ENCODE assay signal across 26 cellular contexts in the genomic region with DNA sequence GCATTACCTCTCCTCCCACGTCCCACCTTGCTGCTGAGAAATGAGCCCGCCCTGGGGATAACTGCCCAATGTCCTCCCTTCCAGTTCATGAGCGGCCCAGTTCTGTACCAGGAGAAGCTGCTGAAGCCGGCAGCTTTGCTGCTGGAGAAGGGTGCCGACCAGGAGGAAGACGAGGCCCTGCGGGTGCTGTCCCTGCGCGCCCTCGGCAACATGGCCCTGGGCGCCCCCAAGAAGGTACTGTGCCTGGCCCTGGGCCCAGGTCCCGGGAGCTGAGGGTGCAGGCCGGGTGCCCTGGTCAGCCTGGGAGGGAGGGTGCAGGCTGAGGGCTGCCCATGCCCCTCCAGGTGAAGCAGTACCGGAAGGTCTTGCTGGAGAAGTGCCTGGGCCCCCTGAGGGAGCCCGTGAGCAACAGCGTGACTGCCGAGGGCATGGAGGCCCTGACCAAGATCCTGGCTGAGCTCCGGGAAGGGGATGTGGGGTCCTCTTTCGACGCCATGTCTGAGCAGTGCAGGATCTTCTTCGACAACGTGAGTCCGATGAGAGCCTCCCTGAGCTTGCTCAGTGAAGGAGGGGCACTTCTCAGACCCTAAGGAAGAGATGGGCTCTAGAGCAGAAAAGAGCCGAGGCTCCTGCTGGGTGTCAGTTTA. TPM values are rescaled to one million over a fixed set of nuclear protein-coding genes. Genes with fewer than 3 reads are reported as not detected.
DNase-seq lines count a peak whose midpoint lies in the region; ATAC-seq and TF ChIP-seq lines count a peak whose summit lies in the region.
"Had no signal": no experiment of that assay in that cellular context is flagged by ENCODE, and none has a peak within 500 bp of the region (broad histone marks: within the 10 kb centered on the region; RNA-seq: fewer than 3 reads in every experiment).

No MANE protein-coding gene starts in this region.

- no peak overlapping the region for H3K4me3 ChIP-seq in Peyer's patch
- H3K4me3 ChIP-seq in CD8-positive, alpha-beta T cell (ENCODE audit: low read depth, low read length), result no peak overlapping the region
- H3K4me3 ChIP-seq: breast epithelium, lung, skin epidermis had no signal

- no peaks in the 10 kb centered on the region for H3K4me1 Mint-ChIP-seq in activated T-cell treated with anti-CD3 and anti-CD28 coated beads, Interleukin-2, amount 50 U/mL, for 24 hours (ENCODE audit: low read depth)
- H3K4me1 Mint-ChIP-seq in CD8-positive, alpha-beta T cell (ENCODE audit: low read depth), result no peaks in the 10 kb centered on the region

- CTCF ChIA-PET in CD8-positive, alpha-beta T cell (lab: Charles Lee), result no interaction called here

- POLR2A ChIA-PET in CD8-positive, alpha-beta T cell (lab: Charles Lee), result interaction anchor here (0.7 kb wide), 1 partner anchor 10 kb away, joined by 3 read pairs; no protein-coding TSS in a partner anchor

- TF ChIP-seq CTCF in Peyer's patch (IDR thresholded peaks at IDR 0.05), result no peak
- no peak for TF ChIP-seq CTCF in CD8-positive, alpha-beta T cell (IDR thresholded peaks at IDR 0.05)

- no peak overlapping the region for H3K27ac Mint-ChIP-seq in activated T-cell treated with anti-CD3 and anti-CD28 coated beads, Interleukin-2, amount 50 U/mL, for 24 hours
- H3K27ac Mint-ChIP-seq in CD8-positive, alpha-beta T cell, result no peak overlapping the region

- no peak overlapping the region for H3K4me3 Mint-ChIP-seq in activated T-cell treated with anti-CD3 and anti-CD28 coated beads, Interleukin-2, amount 50 U/mL, for 24 hours
- no peak overlapping the region for H3K4me3 Mint-ChIP-seq in CD8-positive, alpha-beta T cell

- no peaks in the 10 kb centered on the region for H3K9me3 ChIP-seq in Peyer's patch
- no peaks in the 10 kb centered on the region for H3K9me3 ChIP-seq in CD8-positive, alpha-beta T cell (ENCODE audit: low read length)
- H3K9me3 ChIP-seq: breast epithelium had no signal

- no peaks in the 10 kb centered on the region for H3K9me3 Mint-ChIP-seq in activated T-cell treated with anti-CD3 and anti-CD28 coated beads, Interleukin-2, amount 50 U/mL, for 24 hours
- no peaks in the 10 kb centered on the region for H3K9me3 Mint-ChIP-seq in CD8-positive, alpha-beta T cell

- no peak for TF ChIP-seq POLR2A in Peyer's patch (IDR thresholded peaks at IDR 0.05)

- H3K27me3 Mint-ChIP-seq in activated T-cell treated with anti-CD3 and anti-CD28 coated beads, Interleukin-2, amount 50 U/mL, for 24 hours, result peaks cover 6% of the 10 kb centered on the region
- no peaks in the 10 kb centered on the region for H3K27me3 Mint-ChIP-seq in CD8-positive, alpha-beta T cell (ENCODE audit: low read depth)

- H3K36me3 Mint-ChIP-seq in activated T-cell treated with anti-CD3 and anti-CD28 coated beads, Interleukin-2, amount 50 U/mL, for 24 hours (ENCODE audit: low read depth), result no peaks in the 10 kb centered on the region
- H3K36me3 Mint-ChIP-seq in CD8-positive, alpha-beta T cell, result no peaks in the 10 kb centered on the region

- no peak overlapping the region for H3K27ac ChIP-seq in Peyer's patch
- H3K27ac ChIP-seq in CD8-positive, alpha-beta T cell (ENCODE audit: low read depth, low read length), result no peak overlapping the region
- H3K27ac ChIP-seq: breast epithelium, skin epidermis had no signal

- H3K36me3 ChIP-seq in Peyer's patch, result no peaks in the 10 kb centered on the region
- H3K36me3 ChIP-seq in CD8-positive, alpha-beta T cell (ENCODE audit: insufficient read depth, low read length), result no peaks in the 10 kb centered on the region
- H3K36me3 ChIP-seq: breast epithelium had no signal

- DNase-seq in activated T-cell treated with anti-CD3 and anti-CD28 coated beads, Interleukin-2, amount 50 U/mL, for 24 hours, result peak; percentile 13
- DNase-seq in activated T-cell treated with anti-CD3 and anti-CD28 coated beads, Interleukin-2, amount 50 U/mL, for 1 hour, result no peak
- DNase-seq in Peyer's patch (peak in 2 of 3 donors; percentile 26 to 42), islet precursor cell (peak; percentile 49), DMS153 treated with DMSO at 0.1 percent for 48 hours (lab: John Stamatoyannopoulos, UW; ENCODE audit: unreplicated experiment) (no peak), Ammon's horn (ENCODE audit: low spot score) (no peak)
- peak; percentile 7 for DNase-seq in stimulated activated CD8-positive, alpha-beta memory T cell treated with anti-CD3 and anti-CD28 coated beads, Interleukin-4, amount 100 ng/mL, for 48 hours
- DNase-seq in CD8-positive, alpha-beta T cell, result no peak
- DNase-seq: ACHN; activated CD4-positive, alpha-beta T cell treated with anti-CD3 and anti-CD28 coated beads, Interleukin-2, amount 50 U/mL, for 1 hour; activated gamma-delta T cell treated with Interleukin-2 at 50 U/mL for 16 hours; C1 segment of cervical spinal cord; cortex of kidney; KBM-7; kidney; NCI-H1436; stimulated activated CD4-positive, alpha-beta T cell treated with anti-CD3 and anti-CD28 coated beads, Interleukin-1b, Interleukin-23, amount 100 ng/mL, for 48 hours; T-helper 1 cell had no signal

- H3K4me1 ChIP-seq in Peyer's patch, result peaks cover 0 to 5% (median 0%) of the 10 kb centered on the region in 4 donors
- H3K4me1 ChIP-seq in CD8-positive, alpha-beta T cell (ENCODE audit: insufficient read depth, low read length), result no peaks in the 10 kb centered on the region
- H3K4me1 ChIP-seq: breast epithelium had no signal

- no peaks in the 10 kb centered on the region for H3K27me3 ChIP-seq in Peyer's patch
- no peaks in the 10 kb centered on the region for H3K27me3 ChIP-seq in CD8-positive, alpha-beta T cell (ENCODE audit: insufficient read depth, low read length)
- H3K27me3 ChIP-seq: breast epithelium had no signal

- intact Hi-C loops in CD8-positive, alpha-beta T cell (cut with DNase I, micrococcal nuclease), result no loop called here

- no peak for ATAC-seq in CD8-positive, alpha-beta T cell

RNA-seq across cellular contexts. Expression of gene HJURP, which starts 25.7 kb away (rescaled TPM):
- total RNA-seq in Peyer's patch, result 10 to 100 TPM in 1 of 4 donors, 1 to 10 TPM in 3; 2.1 to 10.7 (median 6.1) TPM
- under 1 TPM; 0.30 to 0.53 TPM for total RNA-seq in CD8-positive, alpha-beta T cell

RNA-seq across cellular contexts. Expression of gene MROH2A, which starts 50.5 kb away (rescaled TPM):
- total RNA-seq in Peyer's patch, result 1 to 10 TPM in 1 of 4 donors, under 1 TPM in 2, not detected in 1; 0.27 to 1.6 (median 0.35) TPM
- not detected for total RNA-seq in CD8-positive, alpha-beta T cell
- total RNA-seq: breast epithelium, fibroblast of lung, glomerular endothelial cell, kidney, NCI-H460, pulmonary artery endothelial cell, subcutaneous adipose tissue had no signal

Comparison
In these comparisons a context has a peak if more than half of its experiments do, and no peak if none do; other contexts are left out.
1. DNase-seq: peak in activated T-cell treated with anti-CD3 and anti-CD28 coated beads, Interleukin-2, amount 50 U/mL, for 24 hours (single experiment), Peyer's patch (2 of 3), islet precursor cell (single experiment) and stimulated activated CD8-positive, alpha-beta memory T cell treated with anti-CD3 and anti-CD28 coated beads, Interleukin-4, amount 100 ng/mL, for 48 hours (single experiment); none in activated T-cell treated with anti-CD3 and anti-CD28 coated beads, Interleukin-2, amount 50 U/mL, for 1 hour (single experiment), CD8-positive, alpha-beta T cell (0 of 7), DMS153 treated with DMSO at 0.1 percent for 48 hours (single experiment) and Ammon's horn (single experiment).